Comparison of ENCODE assay signal across 27 cellular contexts in the genomic region with DNA sequence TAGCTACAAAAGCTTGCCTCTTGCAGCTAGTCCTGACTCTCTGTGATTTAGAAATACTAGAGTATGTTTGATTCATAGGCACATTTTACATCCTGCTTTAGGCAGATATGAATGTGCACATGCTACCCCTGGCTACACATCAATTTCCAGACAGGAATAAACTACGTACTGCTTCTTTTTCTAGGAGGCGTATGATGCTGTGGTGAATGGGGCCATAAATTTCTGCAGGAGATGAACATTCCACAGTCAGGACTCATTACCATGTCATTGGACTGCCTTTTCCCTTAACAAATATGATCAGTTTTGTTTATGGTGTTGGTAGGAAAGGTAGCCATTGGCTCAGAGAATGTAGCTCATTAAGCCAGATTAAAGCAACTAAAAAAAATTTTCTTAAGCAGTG. TPM values are rescaled to one million over a fixed set of nuclear protein-coding genes. Genes with fewer than 3 reads are reported as not detected.
DNase-seq lines count a peak whose midpoint lies in the region; ATAC-seq and TF ChIP-seq lines count a peak whose summit lies in the region.
"Had no signal": no experiment of that assay in that cellular context is flagged by ENCODE, and none has a peak within 500 bp of the region (broad histone marks: within the 10 kb centered on the region; RNA-seq: fewer than 3 reads in every experiment).

No MANE protein-coding gene starts in this region.

- H3K27me3 ChIP-seq in PC-3 (ENCODE audit: low read length) (no peaks in the 10 kb centered on the region), left ventricle myocardium inferior (ENCODE audit: low read depth) (no peaks in the 10 kb centered on the region)
- H3K27me3 ChIP-seq: body of pancreas, neural progenitor cell, upper lobe of left lung had no signal

- intact Hi-C loops in PC-3 (cut with micrococcal nuclease) (no loop called here), left colon (cut with DNase I, micrococcal nuclease) (no loop called here), left ventricle myocardium inferior (cut with micrococcal nuclease) (no loop called here)

- DNase-seq in GM04503 (ENCODE audit: low read depth) (peak; percentile 82), PC-3 (peak; percentile 39), fibroblast of pulmonary artery (ENCODE audit: low read depth) (peak; percentile 32), renal cortical epithelial cell (ENCODE audit: low read depth) (peak; percentile 51), left colon (no peak), left ventricle myocardium inferior (no peak)
- DNase-seq in activated naive CD4-positive, alpha-beta T cell treated with anti-CD3 and anti-CD28 coated beads, Interleukin-2, amount 50 U/mL, for 72 hours (ENCODE audit: low spot score in 2 of 2) = no peak
- DNase-seq: activated CD4-positive, CD25-positive, alpha-beta regulatory T cell treated with anti-CD3 and anti-CD28 coated beads, Interleukin-2, amount 50 U/mL, for 72 hours; activated CD8-positive, alpha-beta T cell treated with anti-CD3 and anti-CD28 coated beads, Interleukin-2, amount 10 ng/mL, durations not matched to agents 7 days and 5 days; activated effector memory CD4-positive, alpha-beta T cell treated with anti-CD3 and anti-CD28 coated beads, Interleukin-2, amount 50 U/mL, for 16 hours; body of pancreas; DMS153; effector CD4-positive, alpha-beta T cell; GDM1; mammary epithelial cell; NCI-H1105 treated with DMSO at 0.1 percent for 48 hours; NCI-H2107; NCI-H446 treated with DMSO at 0.1 percent for 48 hours; OCI-M1; SIG-M5; stimulated activated CD4-positive, alpha-beta T cell treated with anti-CD3 and anti-CD28 coated beads, Interleukin-1b, Interleukin-23, amount 100 ng/mL, for 48 hours; upper lobe of left lung had no signal

- H3K9me2 ChIP-seq in PC-3 (replicated peaks; ENCODE audit: low read length) = no peaks in the 10 kb centered on the region

- no peaks in the 10 kb centered on the region for H3K36me3 Mint-ChIP-seq in activated naive CD4-positive, alpha-beta T cell treated with anti-CD3 and anti-CD28 coated beads, Interleukin-2, amount 50 U/mL, for 72 hours
- H3K36me3 Mint-ChIP-seq: neural progenitor cell had no signal

- H3K4me1 ChIP-seq in PC-3 (ENCODE audit: insufficient read depth, low read length) = 0 out of 2 replicates have a peak, but pooled peaks cover 5% of the 10 kb centered on the region
- H3K4me1 ChIP-seq in left ventricle myocardium inferior = no peaks in the 10 kb centered on the region
- H3K4me1 ChIP-seq: body of pancreas, neural progenitor cell, upper lobe of left lung had no signal

- H3K79me2 ChIP-seq in PC-3 (ENCODE audit: low read length) = no peaks in the 10 kb centered on the region

- no peak overlapping the region for H2AFZ ChIP-seq in PC-3 (ENCODE audit: low read length)
- H2AFZ ChIP-seq: neural progenitor cell had no signal

- H3F3A ChIP-seq in PC-3 (ENCODE audit: low read length, unreplicated experiment) = no peaks in the 10 kb centered on the region

- no peak for TF ChIP-seq CTCF in PC-3 (conservative IDR thresholded peaks at IDR 0.05; ENCODE audit: low read depth, low read length)
- no peak for TF ChIP-seq CTCF in fibroblast of pulmonary artery (IDR thresholded peaks at IDR 0.05; ENCODE audit: low read length, missing control alignments)
- no peak for TF ChIP-seq CTCF in left ventricle myocardium inferior (IDR thresholded peaks at IDR 0.05; ENCODE audit: borderline replicate concordance)

- no peaks in the 10 kb centered on the region for H3K9me3 ChIP-seq in PC-3 (ENCODE audit: low read length)
- no peaks in the 10 kb centered on the region for H3K9me3 ChIP-seq in left ventricle myocardium inferior (replicated peaks)
- H3K9me3 ChIP-seq: body of pancreas, upper lobe of left lung had no signal

- no peaks in the 10 kb centered on the region for H4K20me1 ChIP-seq in PC-3 (ENCODE audit: low read length)

- no peaks in the 10 kb centered on the region for H3K9me3 Mint-ChIP-seq in activated naive CD4-positive, alpha-beta T cell treated with anti-CD3 and anti-CD28 coated beads, Interleukin-2, amount 50 U/mL, for 72 hours
- H3K9me3 Mint-ChIP-seq: IgD-negative memory B cell, neural progenitor cell had no signal

- no TSS peak for BruUV-seq in PC-3 (replicated peaks; lab: Mats Ljungman, UMichigan)

- no peaks in the 10 kb centered on the region for H3K36me3 ChIP-seq in PC-3 (ENCODE audit: low read depth, low read length)
- no peaks in the 10 kb centered on the region for H3K36me3 ChIP-seq in left ventricle myocardium inferior
- H3K36me3 ChIP-seq: neural progenitor cell, upper lobe of left lung had no signal

- H3K4me3 ChIP-seq in PC-3 (ENCODE audit: low read length) (no peak overlapping the region), fibroblast of pulmonary artery (replicated peaks; ENCODE audit: low read depth, low read length) (no peak overlapping the region), left ventricle myocardium inferior (no peak overlapping the region)
- H3K4me3 ChIP-seq: body of pancreas, neural progenitor cell, skin epidermis, upper lobe of left lung had no signal

- CTCF ChIA-PET in PC-3 (lab: Charles Lee) = interaction anchor here (0.6 to 0.7 kb wide), 2 partner anchors 64 to 545 kb away, joined by 3 read pairs; no protein-coding TSS in a partner anchor

- H3K9ac ChIP-seq in PC-3 (ENCODE audit: low read length) = no peak overlapping the region
- H3K9ac ChIP-seq: neural progenitor cell had no signal

- H3K27ac ChIP-seq in PC-3 (ENCODE audit: low read length) (no peak overlapping the region), left ventricle myocardium inferior (replicated peaks) (no peak overlapping the region)
- H3K27ac ChIP-seq: body of pancreas, neural progenitor cell, skin epidermis, upper lobe of left lung had no signal

- peak; percentile 71 for ATAC-seq in PC-3
- no peak for ATAC-seq in activated naive CD4-positive, alpha-beta T cell treated with anti-CD3 and anti-CD28 coated beads, Interleukin-2, amount 50 U/mL, for 72 hours
- no peak for ATAC-seq in left colon
- ATAC-seq in HG02852 (IDR thresholded peaks at IDR 0.05; ENCODE audit: unreplicated experiment) = no peak
- ATAC-seq: activated CD8-positive, alpha-beta T cell treated with anti-CD3 and anti-CD28 coated beads, Interleukin-2, amount 10 ng/mL, durations not matched to agents 7 days and 5 days; body of pancreas had no signal

- H3K27ac Mint-ChIP-seq in activated naive CD4-positive, alpha-beta T cell treated with anti-CD3 and anti-CD28 coated beads, Interleukin-2, amount 50 U/mL, for 72 hours = no peak overlapping the region
- H3K27ac Mint-ChIP-seq: activated CD8-positive, alpha-beta T cell treated with anti-CD3 and anti-CD28 coated beads, Interleukin-2, amount 10 ng/mL, durations not matched to agents 7 days and 5 days; B cell; IgD-negative memory B cell; neural progenitor cell had no signal

- no peak overlapping the region for H3K4me2 ChIP-seq in PC-3 (ENCODE audit: low read length)
- H3K4me2 ChIP-seq: neural progenitor cell had no signal

- POLR2A ChIA-PET in PC-3 (lab: Charles Lee; ENCODE audit: unreplicated experiment) = no interaction called here

RNA-seq across cellular contexts. Expression of gene IFRD1, which starts 50.1 kb away (rescaled TPM):
- total RNA-seq in PC-3 (2014; rRNA removed) (72.6 and 73.4 TPM in 2 replicates), renal cortical epithelial cell (42.2 and 51.1 TPM in 2 replicates), left colon (10 to 100 TPM; 32.9 to 60.6 TPM), left ventricle myocardium inferior (24.6 TPM)
- total RNA-seq in activated naive CD4-positive, alpha-beta T cell treated with anti-CD3 and anti-CD28 coated beads, Interleukin-2, amount 50 U/mL, for 72 hours = 10 to 100 TPM; 67.6 to 85.2 TPM

Comparison
In these comparisons a context has a peak if more than half of its experiments do, and no peak if none do; other contexts are left out.
1. DNase-seq: peak in GM04503 (single experiment), PC-3 (single experiment), fibroblast of pulmonary artery (single experiment) and renal cortical epithelial cell (single experiment); none in activated naive CD4-positive, alpha-beta T cell treated with anti-CD3 and anti-CD28 coated beads, Interleukin-2, amount 50 U/mL, for 72 hours (0 of 2), left colon (0 of 2) and left ventricle myocardium inferior (single experiment).